In the genomic region with DNA sequence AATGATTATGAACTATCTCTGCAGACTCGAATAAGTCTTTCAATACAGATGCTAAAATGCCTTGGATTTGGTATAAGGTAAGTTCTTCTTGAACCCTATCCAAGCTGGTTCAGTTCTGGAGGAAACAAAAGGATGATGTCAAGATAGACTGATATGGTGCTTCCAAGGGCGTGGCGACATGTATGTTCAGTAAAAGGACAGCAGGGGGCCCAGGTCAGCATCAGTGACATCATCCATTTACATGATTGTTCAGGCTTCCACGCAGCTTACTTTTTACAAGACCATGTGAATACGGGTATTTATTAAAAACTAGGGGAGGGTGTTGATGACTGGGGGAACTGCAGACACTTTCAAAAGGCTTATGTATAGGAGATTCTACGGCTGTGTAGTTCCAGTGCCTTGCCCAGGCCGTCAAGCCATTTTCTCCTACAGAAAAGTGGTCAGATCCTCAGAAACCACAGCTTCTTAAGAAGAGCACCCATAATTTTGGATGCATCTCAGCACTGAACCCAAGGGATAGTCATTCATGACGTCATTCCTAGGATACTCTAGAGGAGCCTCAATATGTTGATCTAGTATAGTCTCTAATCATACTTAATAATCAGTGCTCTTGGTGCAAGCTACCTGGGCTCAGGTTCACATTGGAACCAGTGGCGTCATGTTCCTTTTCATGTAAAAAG, we compare ENCODE assay signal across 8 cellular contexts.
DNase-seq lines count a peak whose midpoint lies in the region; ATAC-seq and TF ChIP-seq lines count a peak whose summit lies in the region.

No MANE protein-coding gene starts in this region.

- no peak overlapping the region for H3K4me3 ChIP-seq in stomach

- TF ChIP-seq POLR2A in stomach (IDR thresholded peaks at IDR 0.05), result no peak

- WGBS in stomach, 5 donors, result 84 to 95% (median 89%) methylated on average over 9 of the region's 9 CpGs

- ATAC-seq in HG03354 (IDR thresholded peaks at IDR 0.05; ENCODE audit: poor library complexity, severe bottlenecking, unreplicated experiment), result peak; percentile 55

- H3K4me3 Mint-ChIP-seq in immature natural killer cell, result no peak overlapping the region

- no peak overlapping the region for H3K27ac Mint-ChIP-seq in immature natural killer cell

- DNase-seq in NCI-H345 (lab: John Stamatoyannopoulos, UW), result peak; percentile 20
- DNase-seq in NCI-H345 treated with DMSO at 0.1 percent for 48 hours (lab: John Stamatoyannopoulos, UW; ENCODE audit: unreplicated experiment), result no peak
- DNase-seq in SK-MEL-5 (ENCODE audit: low read depth, low spot score), result peak; percentile 43
- peak; percentile 10 for DNase-seq in myocyte (ENCODE audit: low read depth)
- DNase-seq in T1000 (lab: John Stamatoyannopoulos, UW), result no peak
- DNase-seq in stomach, result no peak
- no peak for DNase-seq in immature natural killer cell

- H3K27ac ChIP-seq in stomach, result no peak overlapping the region

- H3K4me1 Mint-ChIP-seq in immature natural killer cell, result peaks cover 34 to 49% of the 10 kb centered on the region in 2 donors

- no peaks in the 10 kb centered on the region for H3K9me3 ChIP-seq in stomach

- TF ChIP-seq EP300 in stomach (IDR thresholded peaks at IDR 0.05), result no peak

- TF ChIP-seq CTCF in stomach (IDR thresholded peaks at IDR 0.05), result no peak

- no peaks in the 10 kb centered on the region for H3K4me1 ChIP-seq in stomach

- H3K9me3 Mint-ChIP-seq in immature natural killer cell, result no peaks in the 10 kb centered on the region

- intact Hi-C loops in stomach (cut with DNase I; ENCODE audit: low total_unique reads), result no loop called here

- H3K36me3 ChIP-seq in stomach, result no peaks in the 10 kb centered on the region

- H3K27me3 ChIP-seq in stomach, result no peaks in the 10 kb centered on the region

- in situ Hi-C loops in SK-MEL-5 (cut with HindIII; ENCODE audit: low pct_unique_long_range_greater_than_20kb, low sequenced_read_pairs), result no loop called here

- H3K27me3 Mint-ChIP-seq in immature natural killer cell (ENCODE audit: low read depth in 3 of 3), result peaks cover 2 to 5% (median 3%) of the 10 kb centered on the region in 3 donors

- peaks cover 0 to 3% (median 0%) of the 10 kb centered on the region in 3 donors for H3K36me3 Mint-ChIP-seq in immature natural killer cell

Comparison
In these comparisons a context has a peak if more than half of its experiments do, and no peak if none do; other contexts are left out.
1. DNase-seq: peak in NCI-H345 (single experiment), SK-MEL-5 (single experiment) and myocyte (single experiment); none in NCI-H345 treated with DMSO at 0.1 percent for 48 hours (single experiment), T1000 (single experiment), stomach (single experiment) and immature natural killer cell (0 of 3).